Comparison of ENCODE assay signal across 17 cellular contexts in the genomic region with DNA sequence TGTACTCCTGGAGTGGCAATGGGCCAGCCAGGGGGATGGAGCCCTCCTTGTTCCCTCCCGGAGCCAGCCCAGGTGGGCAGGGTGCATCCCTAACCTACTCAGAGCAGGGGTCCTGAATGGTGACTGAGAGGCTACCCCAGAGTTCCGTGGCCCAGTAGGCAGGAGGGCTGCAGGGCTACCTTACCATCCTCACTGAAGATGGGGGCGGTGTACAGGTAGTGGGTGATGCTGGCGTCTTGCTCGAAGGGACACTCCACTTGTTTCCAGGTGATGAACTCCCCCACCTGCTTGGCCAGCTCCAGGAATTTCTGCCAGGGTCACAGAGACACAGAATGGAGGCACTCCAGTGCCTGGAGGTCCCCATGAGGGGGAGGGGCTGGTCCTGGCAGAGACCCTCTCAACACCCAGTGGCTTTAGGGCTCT. TPM values are rescaled to one million over a fixed set of nuclear protein-coding genes. Genes with fewer than 3 reads are reported as not detected.
DNase-seq lines count a peak whose midpoint lies in the region; ATAC-seq and TF ChIP-seq lines count a peak whose summit lies in the region.
"Had no signal": no experiment of that assay in that cellular context is flagged by ENCODE, and none has a peak within 500 bp of the region (broad histone marks: within the 10 kb centered on the region; RNA-seq: fewer than 3 reads in every experiment).

No MANE protein-coding gene starts in this region.

- H2BK120ac ChIP-seq in neuronal stem cell (ENCODE audit: low read depth, low read length) = no peak overlapping the region

- H3K9me3 Mint-ChIP-seq in activated naive CD4-positive, alpha-beta T cell treated with anti-CD3 and anti-CD28 coated beads, Interleukin-2, amount 10 ng/mL, durations not matched to agents 7 days and 5 days = peaks cover 13% of the 10 kb centered on the region

- H3K27me3 Mint-ChIP-seq in activated naive CD4-positive, alpha-beta T cell treated with anti-CD3 and anti-CD28 coated beads, Interleukin-2, amount 10 ng/mL, durations not matched to agents 7 days and 5 days = no peaks in the 10 kb centered on the region

- no peak overlapping the region for H3K14ac ChIP-seq in neuronal stem cell (ENCODE audit: low read length)

- H3K36me3 ChIP-seq in neuronal stem cell (replicated peaks in 1 of 2; ENCODE audit: control insufficient read depth in 2 of 2, insufficient read depth in 2 of 2, low read length in 2 of 2) (no peaks in the 10 kb centered on the region), upper lobe of right lung (no peaks in the 10 kb centered on the region)
- H3K36me3 ChIP-seq: BLaER1 had no signal

- H2BK12ac ChIP-seq in neuronal stem cell (ENCODE audit: low read length) = no peak overlapping the region

- H4K91ac ChIP-seq in neuronal stem cell (ENCODE audit: low read depth, low read length, poor library complexity) = no peak overlapping the region

- peak overlapping the region; percentile 18 for H3K18ac ChIP-seq in neuronal stem cell (ENCODE audit: low read length)

- no CpG with 5 or more reads among the region's 5 CpGs for WGBS in neuronal stem cell (ENCODE audit: extremely low coverage in 2 of 2, insufficient read length in 2 of 2, insufficient replicate concordance in 1 of 2), 2 donors

- H3K27me3 ChIP-seq in neuronal stem cell (ENCODE audit: control insufficient read depth in 3 of 3, insufficient read depth in 3 of 3, low read depth in 1 of 3, low read length in 3 of 3) (no peaks in the 10 kb centered on the region), upper lobe of right lung (no peaks in the 10 kb centered on the region)
- H3K27me3 ChIP-seq: BLaER1 had no signal

- peak overlapping the region; percentile 6 for H2BK5ac ChIP-seq in neuronal stem cell (ENCODE audit: low read length)

- H3K4me3 ChIP-seq in neuronal stem cell (ENCODE audit: low read length in 2 of 2) (no peak overlapping the region), upper lobe of right lung (no peak overlapping the region)
- H3K4me3 ChIP-seq: BLaER1 had no signal

- no peak overlapping the region for H4K8ac ChIP-seq in neuronal stem cell (ENCODE audit: low read depth, low read length)

- no peak overlapping the region for H3K9ac ChIP-seq in neuronal stem cell (ENCODE audit: low read depth, low read length, poor library complexity)
- H3K9ac ChIP-seq: BLaER1 had no signal

- H3K9me3 ChIP-seq in neuronal stem cell (replicated peaks in 1 of 2; ENCODE audit: control insufficient read depth in 2 of 2, insufficient read depth in 1 of 2, low read depth in 1 of 2, low read length in 2 of 2) (peaks cover 2 to 12% of the 10 kb centered on the region in 2 donors), upper lobe of right lung (peaks cover 10% of the 10 kb centered on the region)

- H2AFZ ChIP-seq in neuronal stem cell (ENCODE audit: low read length) = no peak overlapping the region

- no peak overlapping the region for H2BK15ac ChIP-seq in neuronal stem cell (ENCODE audit: low read length)

- ATAC-seq in upper lobe of right lung (no peak), HG02642 (IDR thresholded peaks at IDR 0.05; ENCODE audit: poor library complexity, unreplicated experiment) (no peak)
- ATAC-seq: CD8-positive, alpha-beta T cell; HepG2 had no signal

- peak; percentile 17 for DNase-seq in activated naive CD4-positive, alpha-beta T cell treated with anti-CD3 and anti-CD28 coated beads, Interleukin-2, amount 10 ng/mL, durations not matched to agents 7 days and 5 days
- DNase-seq in activated naive CD4-positive, alpha-beta T cell (lab: John Stamatoyannopoulos, UW) = no peak
- DNase-seq in ecto neural progenitor cell (ENCODE audit: low spot score) = peak; percentile 33
- DNase-seq in neuronal stem cell (ENCODE audit: low spot score) = no peak
- DNase-seq in upper lobe of right lung = peak; percentile 55
- no peak for DNase-seq in C1 segment of cervical spinal cord (lab: John Stamatoyannopoulos, UW)
- DNase-seq in AG08395 (ENCODE audit: low spot score) = no peak
- DNase-seq: DMS79, KBM-7, NCI-H1417 treated with DMSO at 0.1 percent for 48 hours, NCI-H187 treated with DMSO at 0.1 percent for 48 hours, NCI-H345, NCI-H524 treated with DMSO at 0.1 percent for 48 hours had no signal

- H3K4me2 ChIP-seq in neuronal stem cell (ENCODE audit: insufficient read depth, low read length, poor library complexity, severe bottlenecking) = no peak overlapping the region
- H3K4me2 ChIP-seq: BLaER1 had no signal

- H2AK5ac ChIP-seq in neuronal stem cell (ENCODE audit: low read depth, low read length) = no peak overlapping the region

- CTCF ChIA-PET in activated naive CD4-positive, alpha-beta T cell treated with anti-CD3 and anti-CD28 coated beads, Interleukin-2, amount 10 ng/mL, durations not matched to agents 7 days and 5 days (lab: Charles Lee) = no interaction called here

- no peak overlapping the region for H3K4me3 Mint-ChIP-seq in activated naive CD4-positive, alpha-beta T cell treated with anti-CD3 and anti-CD28 coated beads, Interleukin-2, amount 10 ng/mL, durations not matched to agents 7 days and 5 days
- H3K4me3 Mint-ChIP-seq: CD8-positive, alpha-beta T cell had no signal

- TF ChIP-seq CTCF in upper lobe of right lung (IDR thresholded peaks at IDR 0.05) = no peak

- no peaks in the 10 kb centered on the region for H3K36me3 Mint-ChIP-seq in activated naive CD4-positive, alpha-beta T cell treated with anti-CD3 and anti-CD28 coated beads, Interleukin-2, amount 10 ng/mL, durations not matched to agents 7 days and 5 days

- H3K4me1 ChIP-seq in neuronal stem cell (ENCODE audit: control insufficient read depth in 2 of 2, insufficient read depth in 1 of 2, low read depth in 1 of 2, low read length in 2 of 2) (peaks cover 4 to 8% of the 10 kb centered on the region in 2 donors), upper lobe of right lung (no peaks in the 10 kb centered on the region)

- H3K23ac ChIP-seq in neuronal stem cell (ENCODE audit: low read depth, low read length, poor library complexity) = peak overlapping the region; percentile 68

- H3K79me1 ChIP-seq in neuronal stem cell (ENCODE audit: low read depth, low read length) = no peaks in the 10 kb centered on the region

- H3K27ac Mint-ChIP-seq in activated naive CD4-positive, alpha-beta T cell treated with anti-CD3 and anti-CD28 coated beads, Interleukin-2, amount 10 ng/mL, durations not matched to agents 7 days and 5 days = no peak overlapping the region
- H3K27ac Mint-ChIP-seq: CD8-positive, alpha-beta T cell had no signal

- intact Hi-C loops in upper lobe of right lung (cut with DNase I) = no loop called here

- H3K4ac ChIP-seq in neuronal stem cell (ENCODE audit: low read length) = no peak overlapping the region

- no peaks in the 10 kb centered on the region for H3K4me1 Mint-ChIP-seq in activated naive CD4-positive, alpha-beta T cell treated with anti-CD3 and anti-CD28 coated beads, Interleukin-2, amount 10 ng/mL, durations not matched to agents 7 days and 5 days

- H3K27ac ChIP-seq in neuronal stem cell (replicated peaks; ENCODE audit: low read length) (no peak overlapping the region), upper lobe of right lung (no peak overlapping the region)
- H3K27ac ChIP-seq: BLaER1 had no signal

RNA-seq across cellular contexts. Expression of gene RNF130, which starts 39.7 kb away (rescaled TPM):
- 190 TPM for polyA plus RNA-seq in neuronal stem cell (2013, experiment 1 of 2)
- 194 TPM for polyA plus RNA-seq in neuronal stem cell (2013, experiment 2 of 2)
- 109 TPM for total RNA-seq in upper lobe of right lung

Comparison
In these comparisons a context has a peak if more than half of its experiments do, and no peak if none do; other contexts are left out.
1. DNase-seq: peak in activated naive CD4-positive, alpha-beta T cell treated with anti-CD3 and anti-CD28 coated beads, Interleukin-2, amount 10 ng/mL, durations not matched to agents 7 days and 5 days (single experiment), ecto neural progenitor cell (single experiment) and upper lobe of right lung (single experiment); none in activated naive CD4-positive, alpha-beta T cell (0 of 4), neuronal stem cell (single experiment), C1 segment of cervical spinal cord (0 of 14) and AG08395 (single experiment).